In genomic region chr2:56179931-56180330, GRCh38 we compare ENCODE assay signal across 8 cellular contexts.
"Had no signal": no experiment of that assay in that cellular context is flagged by ENCODE, and none has a peak within 500 bp of the region (broad histone marks: within the 10 kb centered on the region; RNA-seq: fewer than 3 reads in every experiment).

No MANE protein-coding gene starts in this region.

- H3K27ac ChIP-seq: GM23248, HL-60 had no signal

- DNase-seq: GM23248, GOT3, H9, HCEC 1CT, IMR-90, KG1 had no signal

- H3K9ac ChIP-seq: GM23248 had no signal

- H3K4me3 ChIP-seq: GM23248, K562 had no signal

- H2AFZ ChIP-seq: GM23248 had no signal

- H3K4me3 Mint-ChIP-seq: H9 had no signal

- ATAC-seq: K562 had no signal

- H3K27ac Mint-ChIP-seq: H9 had no signal
